Comparison of ENCODE assay signal across 8 cellular contexts in genomic region chr12:49367381-49368239, GRCh38. TPM values are rescaled to one million over a fixed set of nuclear protein-coding genes. Genes with fewer than 3 reads are reported as not detected.
DNase-seq lines count a peak whose midpoint lies in the region; TF ChIP-seq lines count a peak whose summit lies in the region.

Gene SPATS2 (plus strand): TSS chr12:49367462. CDS start chr12:49461013, 93,551 bp downstream.

- H3K27me3 ChIP-seq in iPS-18a (ENCODE audit: control insufficient read depth, insufficient read depth, low read length): peaks cover 12% of the 10 kb centered on the region

- H3K27ac ChIP-seq in iPS-18a (ENCODE audit: low read length) (peak within 1 kb of the TSS; percentile 91), skin epidermis (peak within 1 kb of the TSS; percentile 86 to 98 (median 93))

- intact Hi-C loops in T-helper 1 cell treated with Interleukin-12 subunit alpha and Interleukin-12 subunit beta and Interleukin-4 antibody, amounts not matched to agents 30 ng/mL and 1 ng/mL, for 36 hours (cut with micrococcal nuclease): loop anchor here (1.0 to 5.0 kb wide), 7 partner anchors 21 to 339 kb away; partner anchors contain the start of genes DNAJC22, FMNL3, MCRS1 and PRPF40B

- H3K9ac ChIP-seq in iPS-18a (ENCODE audit: low read length): peak within 1 kb of the TSS; percentile 93

- no peak for TF ChIP-seq CTCF in astrocyte of the spinal cord (IDR thresholded peaks at IDR 0.05; ENCODE audit: low read depth, low read length)

- in situ Hi-C loops in astrocyte of the spinal cord (cut with HindIII; ENCODE audit: low sequenced_read_pairs): loop anchor here (25.0 kb wide), 1 partner anchor 145 kb away; no protein-coding TSS in a partner anchor

- no peaks in the 10 kb centered on the region for H3K36me3 ChIP-seq in iPS-18a (ENCODE audit: control insufficient read depth, low read depth, low read length)

- H3K9me3 ChIP-seq in iPS-18a (ENCODE audit: control insufficient read depth, low read depth, low read length): no peaks in the 10 kb centered on the region

- peaks cover 16% of the 10 kb centered on the region for H3K4me1 ChIP-seq in iPS-18a (ENCODE audit: control insufficient read depth, low read depth, low read length)

- DNase-seq in T-helper 1 cell (no peak), NCI-H146 (lab: John Stamatoyannopoulos, UW) (peak; percentile 77), astrocyte of the spinal cord (ENCODE audit: low read depth, low spot score) (no peak), T-helper 9 cell (no peak)
- no peak for DNase-seq in activated CD4-positive, alpha-beta T cell treated with anti-CD3 and anti-CD28 coated beads, Interleukin-2, amount 50 U/mL, for 1 hour

- H3K4me3 ChIP-seq in astrocyte of the spinal cord (ENCODE audit: low read depth, low read length) (peak within 1 kb of the TSS; percentile 64), iPS-18a (ENCODE audit: low read length) (peak within 1 kb of the TSS; percentile 97), skin epidermis (peak within 1 kb of the TSS; percentile 59 to 93 (median 78))

RNA-seq across cellular contexts. Expression of gene SPATS2, which starts in this region (rescaled TPM):
- 11.4 and 15.7 TPM in 2 replicates for total RNA-seq in T-helper 1 cell treated with Interleukin-12 subunit alpha and Interleukin-12 subunit beta and Interleukin-4 antibody, amounts not matched to agents 30 ng/mL and 1 ng/mL, for 36 hours
